In genomic region chr20:46681032-46681854, GRCh38 we compare ENCODE assay signal across 8 cellular contexts. TPM values are rescaled to one million over a fixed set of nuclear protein-coding genes. Genes with fewer than 3 reads are reported as not detected.
A peak's percentile ranks its signal among the peaks of the same experiment; 100 is the strongest.
DNase-seq lines count a peak whose midpoint lies in the region; ATAC-seq and TF ChIP-seq lines count a peak whose summit lies in the region.

No MANE protein-coding gene starts in this region.

- POLR2A ChIA-PET in activated CD4-positive, alpha-beta T cell treated with anti-CD3 and anti-CD28 coated beads for 36 hours (lab: Charles Lee): interaction anchor here (0.6 kb wide), 1 partner anchor 297 kb away, joined by 8 read pairs; no protein-coding TSS in a partner anchor

- H3K36me3 Mint-ChIP-seq in activated CD4-positive, alpha-beta T cell treated with anti-CD3 and anti-CD28 coated beads for 36 hours (ENCODE audit: low read depth): peaks cover 15% of the 10 kb centered on the region
- H3K36me3 Mint-ChIP-seq in chondrocyte (ENCODE audit: low read depth): peaks cover 6% of the 10 kb centered on the region

- no peaks in the 10 kb centered on the region for H3K27me3 Mint-ChIP-seq in activated CD4-positive, alpha-beta T cell treated with anti-CD3 and anti-CD28 coated beads for 36 hours
- H3K27me3 Mint-ChIP-seq in chondrocyte (ENCODE audit: low read depth): no peaks in the 10 kb centered on the region

- intact Hi-C loops in activated CD4-positive, alpha-beta T cell treated with anti-CD3 and anti-CD28 coated beads for 36 hours (cut with DNase I, micrococcal nuclease): loop anchor here (1.0 to 2.0 kb wide), 5 partner anchors 119 to 549 kb away; no protein-coding TSS in a partner anchor

- H3K27ac Mint-ChIP-seq in activated CD4-positive, alpha-beta T cell treated with anti-CD3 and anti-CD28 coated beads for 36 hours: no peak overlapping the region
- H3K27ac Mint-ChIP-seq in chondrocyte (ENCODE audit: unreplicated experiment): no peak overlapping the region

- CTCF ChIA-PET in activated CD4-positive, alpha-beta T cell treated with anti-CD3 and anti-CD28 coated beads for 36 hours (lab: Charles Lee): interaction anchor here (0.6 to 4.5 kb wide), 18 partner anchors 9 to 548 kb away, joined by 3 to 16 read pairs (median 4); partner anchors contain the start of gene TP53RK

- H3K27ac ChIP-seq in 22Rv1: peak overlapping the region; percentile 90; the same call in 1 of the 2 replicates

- H3K4me3 Mint-ChIP-seq in activated CD4-positive, alpha-beta T cell treated with anti-CD3 and anti-CD28 coated beads for 36 hours: no peak overlapping the region
- no peak overlapping the region for H3K4me3 Mint-ChIP-seq in chondrocyte (ENCODE audit: unreplicated experiment)

- H3K4me1 Mint-ChIP-seq in activated CD4-positive, alpha-beta T cell treated with anti-CD3 and anti-CD28 coated beads for 36 hours: peaks cover 29% of the 10 kb centered on the region
- peaks cover 31% of the 10 kb centered on the region for H3K4me1 Mint-ChIP-seq in chondrocyte (ENCODE audit: low read depth)

- TF ChIP-seq CTCF in 22Rv1 (IDR thresholded peaks at IDR 0.05) (peak; percentile 79), chondrocyte (IDR thresholded peaks at IDR 0.05) (peak; percentile 88)

- peak; percentile 82 for DNase-seq in NCI-H2227 (lab: John Stamatoyannopoulos, UW; ENCODE audit: unreplicated experiment)
- DNase-seq in activated CD4-positive, alpha-beta T cell treated with anti-CD3 and anti-CD28 coated beads for 36 hours: peak; percentile 83
- DNase-seq in chondrocyte (ENCODE audit: low spot score): no peak
- peak; percentile 53 to 71 for DNase-seq in lung microvascular endothelial cell (ENCODE audit: low read depth in 2 of 2)
- DNase-seq in stimulated activated CD8-positive, alpha-beta memory T cell treated with anti-CD3 and anti-CD28 coated beads, Interleukin-2, amount 100 ng/mL, for 1 hour (ENCODE audit: low read depth in 2 of 2): peak; percentile 24 to 25

- ATAC-seq in GM18498 (IDR thresholded peaks at IDR 0.05; ENCODE audit: unreplicated experiment) (peak; percentile 50), GM18511 (IDR thresholded peaks at IDR 0.05; ENCODE audit: unreplicated experiment) (no peak)
- peak; percentile 80 for ATAC-seq in activated CD4-positive, alpha-beta T cell treated with anti-CD3 and anti-CD28 coated beads for 36 hours

- H3K9me3 Mint-ChIP-seq in activated CD4-positive, alpha-beta T cell treated with anti-CD3 and anti-CD28 coated beads for 36 hours (ENCODE audit: low read depth): no peaks in the 10 kb centered on the region
- H3K9me3 Mint-ChIP-seq in chondrocyte (ENCODE audit: low read depth): no peaks in the 10 kb centered on the region

RNA-seq across cellular contexts. Expression of gene TP53RK, which starts 8.0 kb away (rescaled TPM):
- 10 to 100 TPM; 11.2 to 12.1 TPM for total RNA-seq in activated CD4-positive, alpha-beta T cell treated with anti-CD3 and anti-CD28 coated beads for 36 hours
- total RNA-seq in chondrocyte: 12.0 to 13.3 TPM (median 12.1 TPM) in 3 replicates
- 8.7 and 11.9 TPM in 2 replicates for total RNA-seq in lung microvascular endothelial cell

RNA-seq across cellular contexts. Expression of gene SLC2A10, which starts 28.2 kb away (rescaled TPM):
- not detected for total RNA-seq in activated CD4-positive, alpha-beta T cell treated with anti-CD3 and anti-CD28 coated beads for 36 hours
- total RNA-seq in chondrocyte (39.6 to 43.5 TPM (median 40.2 TPM) in 3 replicates), lung microvascular endothelial cell (5.2 and 9.5 TPM in 2 replicates)

RNA-seq across cellular contexts. Expression of gene SLC13A3, which starts 30.0 kb away (rescaled TPM):
- total RNA-seq in activated CD4-positive, alpha-beta T cell treated with anti-CD3 and anti-CD28 coated beads for 36 hours: under 1 TPM; 0.07 TPM
- total RNA-seq in chondrocyte (2.5 to 2.8 TPM (median 2.8 TPM) in 3 replicates), lung microvascular endothelial cell (under 0.01 TPM in 1 of 2 replicates, not detected in the other)
